ENCODE assay signal across 1 cellular context in the genomic region with DNA sequence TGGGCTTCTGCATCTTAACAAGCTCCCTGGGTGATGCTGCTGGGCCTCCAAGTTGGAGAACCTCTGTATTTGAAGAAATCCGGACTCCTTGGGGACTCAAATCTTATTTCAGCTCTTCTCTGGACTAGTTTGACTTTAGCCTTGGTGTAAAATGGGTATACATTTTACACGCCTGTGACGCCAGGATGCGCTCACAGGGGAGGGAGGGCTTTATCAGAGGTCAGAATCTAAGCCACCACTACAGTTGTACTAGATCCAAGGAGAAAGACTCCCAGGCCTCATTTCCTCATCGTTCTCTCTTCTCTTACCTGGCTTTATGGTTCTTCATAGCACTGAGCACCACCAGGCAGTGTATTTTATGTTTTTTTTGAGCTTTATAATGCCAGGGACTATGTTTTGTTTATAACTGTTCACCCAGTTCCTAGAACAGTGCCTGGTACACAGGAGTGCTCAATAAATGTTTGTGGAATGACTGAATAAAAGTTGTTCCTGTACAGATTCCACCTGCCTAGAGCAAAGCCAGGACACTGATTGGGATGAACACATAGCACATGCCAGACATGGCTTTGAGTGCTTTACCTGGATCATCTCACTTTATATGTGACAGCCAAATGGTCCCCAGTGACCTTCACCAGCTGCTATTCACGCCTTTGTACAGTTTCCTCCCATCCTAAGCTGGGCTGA.
TF ChIP-seq lines count a peak whose summit lies in the region.

No MANE protein-coding gene starts in this region.

TF ChIP-seq in HepG2, 621 proteins besides CTCF, POLR2A, EP300 and RAD21 (continued from another document and continues in another):
- TF ChIP-seq, protein P1, sequence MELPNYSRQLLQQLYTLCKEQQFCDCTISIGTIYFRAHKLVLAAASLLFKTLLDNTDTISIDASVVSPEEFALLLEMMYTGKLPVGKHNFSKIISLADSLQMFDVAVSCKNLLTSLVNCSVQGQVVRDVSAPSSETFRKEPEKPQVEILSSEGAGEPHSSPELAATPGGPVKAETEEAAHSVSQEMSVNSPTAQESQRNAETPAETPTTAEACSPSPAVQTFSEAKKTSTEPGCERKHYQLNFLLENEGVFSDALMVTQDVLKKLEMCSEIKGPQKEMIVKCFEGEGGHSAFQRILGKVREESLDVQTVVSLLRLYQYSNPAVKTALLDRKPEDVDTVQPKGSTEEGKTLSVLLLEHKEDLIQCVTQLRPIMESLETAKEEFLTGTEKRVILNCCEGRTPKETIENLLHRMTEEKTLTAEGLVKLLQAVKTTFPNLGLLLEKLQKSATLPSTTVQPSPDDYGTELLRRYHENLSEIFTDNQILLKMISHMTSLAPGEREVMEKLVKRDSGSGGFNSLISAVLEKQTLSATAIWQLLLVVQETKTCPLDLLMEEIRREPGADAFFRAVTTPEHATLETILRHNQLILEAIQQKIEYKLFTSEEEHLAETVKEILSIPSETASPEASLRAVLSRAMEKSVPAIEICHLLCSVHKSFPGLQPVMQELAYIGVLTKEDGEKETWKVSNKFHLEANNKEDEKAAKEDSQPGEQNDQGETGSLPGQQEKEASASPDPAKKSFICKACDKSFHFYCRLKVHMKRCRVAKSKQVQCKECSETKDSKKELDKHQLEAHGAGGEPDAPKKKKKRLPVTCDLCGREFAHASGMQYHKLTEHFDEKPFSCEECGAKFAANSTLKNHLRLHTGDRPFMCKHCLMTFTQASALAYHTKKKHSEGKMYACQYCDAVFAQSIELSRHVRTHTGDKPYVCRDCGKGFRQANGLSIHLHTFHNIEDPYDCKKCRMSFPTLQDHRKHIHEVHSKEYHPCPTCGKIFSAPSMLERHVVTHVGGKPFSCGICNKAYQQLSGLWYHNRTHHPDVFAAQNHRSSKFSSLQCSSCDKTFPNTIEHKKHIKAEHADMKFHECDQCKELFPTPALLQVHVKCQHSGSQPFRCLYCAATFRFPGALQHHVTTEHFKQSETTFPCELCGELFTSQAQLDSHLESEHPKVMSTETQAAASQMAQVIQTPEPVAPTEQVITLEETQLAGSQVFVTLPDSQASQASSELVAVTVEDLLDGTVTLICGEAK (IDR thresholded peaks at IDR 0.05) = no peak
- TF ChIP-seq, protein P1 (CRISPR knock-in tag; IDR thresholded peaks at IDR 0.05) = no peak
- TF ChIP-seq ZNF333 (CRISPR knock-in tag; IDR thresholded peaks at IDR 0.05; ENCODE audit: borderline replicate concordance) = no peak
- 0 out of 2 replicates have a peak, but pooled peaks have one; percentile 9 for TF ChIP-seq SP5 (CRISPR knock-in tag; IDR thresholded peaks at IDR 0.05; ENCODE audit: borderline replicate concordance, low read depth)
- no peak for TF ChIP-seq JARID2 (CRISPR knock-in tag; IDR thresholded peaks at IDR 0.05; ENCODE audit: insufficient replicate concordance)
- TF ChIP-seq ZNF850 (CRISPR knock-in tag; conservative IDR thresholded peaks at IDR 0.05) = 0 out of 2 replicates have a peak, but pooled peaks have one; percentile 48
- TF ChIP-seq MBNL3 (CRISPR knock-in tag; conservative IDR thresholded peaks at IDR 0.05) = 0 out of 2 replicates have a peak, but pooled peaks have one; percentile 43
- TF ChIP-seq ZMAT3 (CRISPR knock-in tag; conservative IDR thresholded peaks at IDR 0.05) = 0 out of 2 replicates have a peak, but pooled peaks have one; percentile 20
- peak; percentile 59; the same call in 1 of the 2 replicates for TF ChIP-seq DNMT3B (CRISPR knock-in tag; conservative IDR thresholded peaks at IDR 0.05)
- 0 out of 2 replicates have a peak, but pooled peaks have one; percentile 18 for TF ChIP-seq ZNF557 (CRISPR knock-in tag; IDR thresholded peaks at IDR 0.05)
- TF ChIP-seq ARID2 (CRISPR knock-in tag; IDR thresholded peaks at IDR 0.05; ENCODE audit: borderline replicate concordance) = no peak
- TF ChIP-seq, protein P2, sequence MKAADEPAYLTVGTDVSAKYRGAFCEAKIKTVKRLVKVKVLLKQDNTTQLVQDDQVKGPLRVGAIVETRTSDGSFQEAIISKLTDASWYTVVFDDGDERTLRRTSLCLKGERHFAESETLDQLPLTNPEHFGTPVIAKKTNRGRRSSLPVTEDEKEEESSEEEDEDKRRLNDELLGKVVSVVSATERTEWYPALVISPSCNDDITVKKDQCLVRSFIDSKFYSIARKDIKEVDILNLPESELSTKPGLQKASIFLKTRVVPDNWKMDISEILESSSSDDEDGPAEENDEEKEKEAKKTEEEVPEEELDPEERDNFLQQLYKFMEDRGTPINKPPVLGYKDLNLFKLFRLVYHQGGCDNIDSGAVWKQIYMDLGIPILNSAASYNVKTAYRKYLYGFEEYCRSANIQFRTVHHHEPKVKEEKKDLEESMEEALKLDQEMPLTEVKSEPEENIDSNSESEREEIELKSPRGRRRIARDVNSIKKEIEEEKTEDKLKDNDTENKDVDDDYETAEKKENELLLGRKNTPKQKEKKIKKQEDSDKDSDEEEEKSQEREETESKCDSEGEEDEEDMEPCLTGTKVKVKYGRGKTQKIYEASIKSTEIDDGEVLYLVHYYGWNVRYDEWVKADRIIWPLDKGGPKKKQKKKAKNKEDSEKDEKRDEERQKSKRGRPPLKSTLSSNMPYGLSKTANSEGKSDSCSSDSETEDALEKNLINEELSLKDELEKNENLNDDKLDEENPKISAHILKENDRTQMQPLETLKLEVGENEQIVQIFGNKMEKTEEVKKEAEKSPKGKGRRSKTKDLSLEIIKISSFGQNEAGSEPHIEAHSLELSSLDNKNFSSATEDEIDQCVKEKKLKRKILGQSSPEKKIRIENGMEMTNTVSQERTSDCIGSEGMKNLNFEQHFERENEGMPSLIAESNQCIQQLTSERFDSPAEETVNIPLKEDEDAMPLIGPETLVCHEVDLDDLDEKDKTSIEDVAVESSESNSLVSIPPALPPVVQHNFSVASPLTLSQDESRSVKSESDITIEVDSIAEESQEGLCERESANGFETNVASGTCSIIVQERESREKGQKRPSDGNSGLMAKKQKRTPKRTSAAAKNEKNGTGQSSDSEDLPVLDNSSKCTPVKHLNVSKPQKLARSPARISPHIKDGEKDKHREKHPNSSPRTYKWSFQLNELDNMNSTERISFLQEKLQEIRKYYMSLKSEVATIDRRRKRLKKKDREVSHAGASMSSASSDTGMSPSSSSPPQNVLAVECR (CRISPR knock-in tag; IDR thresholded peaks at IDR 0.05; ENCODE audit: borderline replicate concordance) = peak; percentile 52; the same call in 1 of the 2 replicates
- 0 out of 2 replicates have a peak, but pooled peaks have one; percentile 11 for TF ChIP-seq ERF (CRISPR knock-in tag; IDR thresholded peaks at IDR 0.05)
- no peak for TF ChIP-seq ZNF296 (CRISPR knock-in tag; conservative IDR thresholded peaks at IDR 0.05)
- TF ChIP-seq, protein P3, sequence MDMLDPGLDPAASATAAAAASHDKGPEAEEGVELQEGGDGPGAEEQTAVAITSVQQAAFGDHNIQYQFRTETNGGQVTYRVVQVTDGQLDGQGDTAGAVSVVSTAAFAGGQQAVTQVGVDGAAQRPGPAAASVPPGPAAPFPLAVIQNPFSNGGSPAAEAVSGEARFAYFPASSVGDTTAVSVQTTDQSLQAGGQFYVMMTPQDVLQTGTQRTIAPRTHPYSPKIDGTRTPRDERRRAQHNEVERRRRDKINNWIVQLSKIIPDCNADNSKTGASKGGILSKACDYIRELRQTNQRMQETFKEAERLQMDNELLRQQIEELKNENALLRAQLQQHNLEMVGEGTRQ (IDR thresholded peaks at IDR 0.05; ENCODE audit: low read depth, low read length) = no peak
- TF ChIP-seq, protein P3 (CRISPR knock-in tag; IDR thresholded peaks at IDR 0.05; ENCODE audit: borderline replicate concordance) = no peak
- no peak for TF ChIP-seq ZNF766 (CRISPR knock-in tag; IDR thresholded peaks at IDR 0.05; ENCODE audit: borderline replicate concordance)
- 0 out of 2 replicates have a peak, but pooled peaks have one; percentile 28 for TF ChIP-seq KDM2A (CRISPR knock-in tag; IDR thresholded peaks at IDR 0.05; ENCODE audit: borderline replicate concordance, low read depth)
- no peak for TF ChIP-seq KDM6A (CRISPR knock-in tag; IDR thresholded peaks at IDR 0.05; ENCODE audit: low read depth)
- TF ChIP-seq ZNF782 (CRISPR knock-in tag; IDR thresholded peaks at IDR 0.05; ENCODE audit: borderline replicate concordance) = 0 out of 2 replicates have a peak, but pooled peaks have one; percentile 14
- TF ChIP-seq NFYB (CRISPR knock-in tag; IDR thresholded peaks at IDR 0.05) = peak; percentile 18; the same call in 1 of the 2 replicates
- TF ChIP-seq LCORL (IDR thresholded peaks at IDR 0.05) = no peak
- TF ChIP-seq LCORL (CRISPR knock-in tag; IDR thresholded peaks at IDR 0.05) = peak; percentile 67
- TF ChIP-seq SRY (CRISPR knock-in tag; IDR thresholded peaks at IDR 0.05) = peak; percentile 13; the same call in 1 of the 2 replicates
- TF ChIP-seq ZNF235 (CRISPR knock-in tag; IDR thresholded peaks at IDR 0.05; ENCODE audit: borderline replicate concordance) = 0 out of 2 replicates have a peak, but pooled peaks have one; percentile 65
- TF ChIP-seq ZNF3 (CRISPR knock-in tag; IDR thresholded peaks at IDR 0.05) = peak; percentile 90
- TF ChIP-seq HNF4G (IDR thresholded peaks at IDR 0.05; ENCODE audit: borderline replicate concordance, low read depth, low read length) = no peak
- peak; percentile 7; the same call in 1 of the 2 replicates for TF ChIP-seq HNF4G (CRISPR knock-in tag; IDR thresholded peaks at IDR 0.05; ENCODE audit: borderline replicate concordance, low read depth)
- peak; percentile 61; the same call in 1 of the 2 replicates for TF ChIP-seq ZC3H4 (CRISPR knock-in tag; IDR thresholded peaks at IDR 0.05; ENCODE audit: borderline replicate concordance)
- TF ChIP-seq, protein P4, sequence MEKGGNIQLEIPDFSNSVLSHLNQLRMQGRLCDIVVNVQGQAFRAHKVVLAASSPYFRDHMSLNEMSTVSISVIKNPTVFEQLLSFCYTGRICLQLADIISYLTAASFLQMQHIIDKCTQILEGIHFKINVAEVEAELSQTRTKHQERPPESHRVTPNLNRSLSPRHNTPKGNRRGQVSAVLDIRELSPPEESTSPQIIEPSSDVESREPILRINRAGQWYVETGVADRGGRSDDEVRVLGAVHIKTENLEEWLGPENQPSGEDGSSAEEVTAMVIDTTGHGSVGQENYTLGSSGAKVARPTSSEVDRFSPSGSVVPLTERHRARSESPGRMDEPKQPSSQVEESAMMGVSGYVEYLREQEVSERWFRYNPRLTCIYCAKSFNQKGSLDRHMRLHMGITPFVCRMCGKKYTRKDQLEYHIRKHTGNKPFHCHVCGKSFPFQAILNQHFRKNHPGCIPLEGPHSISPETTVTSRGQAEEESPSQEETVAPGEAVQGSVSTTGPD (CRISPR knock-in tag; IDR thresholded peaks at IDR 0.05) = no peak
- TF ChIP-seq, protein P5, sequence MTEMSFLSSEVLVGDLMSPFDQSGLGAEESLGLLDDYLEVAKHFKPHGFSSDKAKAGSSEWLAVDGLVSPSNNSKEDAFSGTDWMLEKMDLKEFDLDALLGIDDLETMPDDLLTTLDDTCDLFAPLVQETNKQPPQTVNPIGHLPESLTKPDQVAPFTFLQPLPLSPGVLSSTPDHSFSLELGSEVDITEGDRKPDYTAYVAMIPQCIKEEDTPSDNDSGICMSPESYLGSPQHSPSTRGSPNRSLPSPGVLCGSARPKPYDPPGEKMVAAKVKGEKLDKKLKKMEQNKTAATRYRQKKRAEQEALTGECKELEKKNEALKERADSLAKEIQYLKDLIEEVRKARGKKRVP (CRISPR knock-in tag; IDR thresholded peaks at IDR 0.05) = peak in 1 of 2 experiments; percentile 67; a peak in 1 of 4 replicates
- TF ChIP-seq ZNF816 (CRISPR knock-in tag; IDR thresholded peaks at IDR 0.05; ENCODE audit: borderline replicate concordance) = peak; percentile 46; the same call in 1 of the 2 replicates
- TF ChIP-seq HOXA3 (CRISPR knock-in tag; IDR thresholded peaks at IDR 0.05) = peak; percentile 19; the same call in 1 of the 2 replicates
- no peak for TF ChIP-seq ZNF446 (CRISPR knock-in tag; IDR thresholded peaks at IDR 0.05)
- TF ChIP-seq CAMTA2 (CRISPR knock-in tag; IDR thresholded peaks at IDR 0.05; ENCODE audit: borderline replicate concordance) = 0 out of 2 replicates have a peak, but pooled peaks have one; percentile 53
- peak; percentile 85; the same call in 1 of the 2 replicates for TF ChIP-seq ZKSCAN8 (CRISPR knock-in tag; IDR thresholded peaks at IDR 0.05; ENCODE audit: borderline replicate concordance)
- 0 out of 2 replicates have a peak, but pooled peaks have one; percentile 14 for TF ChIP-seq CHD2 (IDR thresholded peaks at IDR 0.05; ENCODE audit: low read depth, low read length)
- TF ChIP-seq ARNT (IDR thresholded peaks at IDR 0.05) = no peak
